ENCODE assay signal across 22 cellular contexts in the genomic region with DNA sequence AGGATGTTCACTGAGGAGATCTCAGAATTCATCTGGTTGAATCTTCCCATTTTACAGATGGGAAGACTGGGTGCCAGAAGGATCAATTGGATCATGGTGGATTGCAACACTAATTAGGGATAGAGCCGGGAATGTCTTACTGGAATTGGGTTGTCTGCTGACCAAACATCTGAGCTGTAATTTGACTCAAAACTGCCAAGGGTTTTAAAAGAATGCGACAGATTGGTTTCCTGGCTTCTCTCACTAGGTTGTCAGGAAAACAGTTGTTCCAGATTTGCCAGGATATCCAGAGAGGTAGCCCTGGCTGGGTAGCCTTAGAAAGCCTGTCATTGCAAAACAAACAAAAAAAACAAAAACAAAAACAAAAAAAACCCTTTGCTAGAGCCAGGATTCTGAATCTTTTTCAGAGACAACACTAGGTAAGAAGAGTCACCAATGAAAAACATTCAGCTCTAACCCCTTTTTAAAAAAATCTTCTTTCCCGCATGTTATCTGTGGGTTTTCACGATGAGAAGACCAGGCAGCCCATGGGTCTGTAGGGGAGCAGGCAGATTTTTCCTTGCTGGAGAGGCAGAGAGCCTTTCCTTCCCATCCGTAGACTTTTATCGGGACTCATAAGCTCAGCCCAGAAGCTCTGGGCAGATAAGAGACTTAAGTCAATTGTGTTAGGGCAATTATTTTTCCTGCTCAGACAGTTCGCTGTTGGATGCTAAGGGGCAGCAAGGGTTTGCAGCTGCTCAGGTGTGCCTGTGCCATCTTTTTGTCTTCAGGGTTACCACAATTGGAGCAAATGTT.
"Had no signal": no experiment of that assay in that cellular context is flagged by ENCODE, and none has a peak within 500 bp of the region (broad histone marks: within the 10 kb centered on the region; RNA-seq: fewer than 3 reads in every experiment).

No MANE protein-coding gene starts in this region.

- H3K4me1 Mint-ChIP-seq: mesothelial cell of epicardium; stimulated activated memory B cell treated with anti-CD40 and anti-IgM and Interleukin-4, amounts not matched to agents 10 μg/mL and 1 μg/mL and 100 μg/mL, for 72 hours had no signal

- H3K4me3 Mint-ChIP-seq: mesothelial cell of epicardium; natural killer cell treated with Interleukin-12 subunit alpha and Interleukin-12 subunit beta and Interleukin-15 and Interleukin-18, amount 100 ng/mL, for 72 hours; stimulated activated memory B cell treated with anti-CD40 and anti-IgM and Interleukin-4, amounts not matched to agents 10 μg/mL and 1 μg/mL and 100 μg/mL, for 72 hours; stimulated activated naive CD8-positive, alpha-beta T cell treated with anti-CD3 and anti-CD28 coated beads, Interleukin-15, Interleukin-2, amounts not matched to agents 100 ng/mL and 50 ng/mL, for 24 hours had no signal

- H3K27ac ChIP-seq: colonic mucosa, heart right ventricle, parathyroid adenoma, prostate gland, spleen, tibial nerve, upper lobe of right lung, vagina had no signal

- H3K27me3 ChIP-seq: colonic mucosa, tibial nerve, upper lobe of right lung, vagina had no signal

- DNase-seq: colonic mucosa; dermis blood vessel endothelial cell; erythroblast; heart right ventricle; hypothalamus; kidney glomerular epithelial cell; mammary epithelial cell; occipital lobe; spleen; stimulated activated CD4-positive, alpha-beta T cell treated with anti-CD3 and anti-CD28 coated beads, Interleukin-15, amount 100 ng/mL, for 24 hours; stimulated activated CD4-positive, alpha-beta T cell treated with anti-CD3 and anti-CD28 coated beads, Interleukin-1b, Interleukin-23, amount 100 ng/mL, for 48 hours; stimulated activated CD4-positive, alpha-beta T cell treated with anti-CD3 and anti-CD28 coated beads, Interleukin-4, amount 100 ng/mL, for 24 hours; upper lobe of right lung had no signal

- H3K9me3 Mint-ChIP-seq: natural killer cell treated with Interleukin-12 subunit alpha and Interleukin-12 subunit beta and Interleukin-15 and Interleukin-18, amount 100 ng/mL, for 72 hours had no signal

- H3K36me3 ChIP-seq: colonic mucosa, heart right ventricle, prostate gland, spleen, tibial nerve, upper lobe of right lung, vagina had no signal

- H3K4me1 ChIP-seq: colonic mucosa, heart right ventricle, parathyroid adenoma, prostate gland, tibial nerve, upper lobe of right lung, vagina had no signal

- H3K36me3 Mint-ChIP-seq: mesothelial cell of epicardium; stimulated activated memory B cell treated with anti-CD40 and anti-IgM and Interleukin-4, amounts not matched to agents 10 μg/mL and 1 μg/mL and 100 μg/mL, for 72 hours had no signal

- H3K27ac Mint-ChIP-seq: mesothelial cell of epicardium; natural killer cell treated with Interleukin-12 subunit alpha and Interleukin-12 subunit beta and Interleukin-15 and Interleukin-18, amount 100 ng/mL, for 72 hours; stimulated activated memory B cell treated with anti-CD40 and anti-IgM and Interleukin-4, amounts not matched to agents 10 μg/mL and 1 μg/mL and 100 μg/mL, for 72 hours; stimulated activated naive CD8-positive, alpha-beta T cell treated with anti-CD3 and anti-CD28 coated beads, Interleukin-15, Interleukin-2, amounts not matched to agents 100 ng/mL and 50 ng/mL, for 24 hours had no signal

- H3K9me3 ChIP-seq: colonic mucosa, prostate gland, upper lobe of right lung, vagina had no signal

- H3K4me3 ChIP-seq: colonic mucosa, heart right ventricle, prostate gland, spleen, tibial nerve, upper lobe of right lung, vagina had no signal

- ATAC-seq: natural killer cell treated with Interleukin-12 subunit alpha and Interleukin-12 subunit beta and Interleukin-15 and Interleukin-18, amount 100 ng/mL, for 72 hours; sciatic nerve; stimulated activated memory B cell treated with anti-CD40 and anti-IgM and Interleukin-4, amounts not matched to agents 10 μg/mL and 1 μg/mL and 100 μg/mL, for 72 hours; upper lobe of right lung had no signal
